ENCODE assay signal across 8 cellular contexts in genomic region chr1:45394342-45394741, GRCh38. TPM values are rescaled to one million over a fixed set of nuclear protein-coding genes. Genes with fewer than 3 reads are reported as not detected.
A peak's percentile ranks its signal among the peaks of the same experiment; 100 is the strongest.
DNase-seq lines count a peak whose midpoint lies in the region; ATAC-seq and TF ChIP-seq lines count a peak whose summit lies in the region.

No MANE protein-coding gene starts in this region.

- H3K9me3 ChIP-seq in right cardiac atrium (ENCODE audit: control insufficient read depth, low read length) (no peaks in the 10 kb centered on the region), transverse colon (no peaks in the 10 kb centered on the region), esophagus muscularis mucosa (no peaks in the 10 kb centered on the region)

- H3K36me3 ChIP-seq in transverse colon (no peaks in the 10 kb centered on the region), esophagus muscularis mucosa (no peaks in the 10 kb centered on the region)

- intact Hi-C loops in right cardiac atrium (cut with DNase I), result loop anchor here in 1 of 4 donors (10.0 kb wide), 1 partner anchor 50 kb away; no protein-coding TSS in a partner anchor
- intact Hi-C loops in cardiac septum (cut with DNase I), result no loop called here
- intact Hi-C loops in transverse colon (cut with DNase I; ENCODE audit: low total_unique reads), result no loop called here
- intact Hi-C loops in esophagus muscularis mucosa (cut with DNase I), result no loop called here

- peaks cover 0 to 20% (median 14%) of the 10 kb centered on the region in 3 donors for H3K4me1 Mint-ChIP-seq in T-cell

- CTCF ChIA-PET in T-cell (lab: Charles Lee), result interaction anchor here in 1 of 2 donors (0.6 kb wide), 1 partner anchor 1070 kb away, joined by 8 read pairs; no protein-coding TSS in a partner anchor

- H3K4me3 Mint-ChIP-seq in T-cell, result peak overlapping the region in 1 of 3 donors; percentile 2

- TF ChIP-seq EP300 in transverse colon (IDR thresholded peaks at IDR 0.05; ENCODE audit: low read depth) (no peak), esophagus muscularis mucosa (IDR thresholded peaks at IDR 0.05) (no peak)

- 59% methylated on average over 3 of the region's 3 CpGs for WGBS in right cardiac atrium
- 63 to 77% methylated on average over 3 of the region's 3 CpGs for WGBS in transverse colon (ENCODE audit: low coverage in 1 of 2), 2 donors
- WGBS in esophagus muscularis mucosa, result 63% methylated on average over 3 of the region's 3 CpGs

- H3K27ac ChIP-seq in right cardiac atrium (ENCODE audit: low read length), result peak overlapping the region; percentile 58
- peak overlapping the region; percentile 29 to 68 (median 36) for H3K27ac ChIP-seq in transverse colon
- H3K27ac ChIP-seq in esophagus muscularis mucosa (replicated peaks in 1 of 4), result no peak overlapping the region

- H3K4me3 ChIP-seq in right cardiac atrium (ENCODE audit: low read length), result no peak overlapping the region
- H3K4me3 ChIP-seq in transverse colon, result no peak overlapping the region
- no peak overlapping the region for H3K4me3 ChIP-seq in esophagus muscularis mucosa

- peaks cover 3% of the 10 kb centered on the region for H3K36me3 Mint-ChIP-seq in T-cell

- TF ChIP-seq CTCF in transverse colon (IDR thresholded peaks at IDR 0.05) (no peak), esophagus muscularis mucosa (IDR thresholded peaks at IDR 0.05) (no peak)

- peak in 1 of 2 donors; percentile 48 for ATAC-seq in right cardiac atrium
- ATAC-seq in HG02938 (IDR thresholded peaks at IDR 0.05; ENCODE audit: unreplicated experiment), result peak; percentile 61
- peak in 1 of 4 experiments; percentile 53 for ATAC-seq in T-cell (replicated peaks in 1 of 4)

- TF ChIP-seq POLR2A in transverse colon (IDR thresholded peaks at IDR 0.05), result no peak
- TF ChIP-seq POLR2A in esophagus muscularis mucosa (IDR thresholded peaks at IDR 0.05; ENCODE audit: low read depth), result no peak

- H3K27me3 ChIP-seq in right cardiac atrium (ENCODE audit: control insufficient read depth, insufficient read depth), result no peaks in the 10 kb centered on the region
- H3K27me3 ChIP-seq in transverse colon, result no peaks in the 10 kb centered on the region
- no peaks in the 10 kb centered on the region for H3K27me3 ChIP-seq in esophagus muscularis mucosa

- H3K4me1 ChIP-seq in right cardiac atrium (ENCODE audit: control insufficient read depth, insufficient read depth, low read length), result peaks cover 5% of the 10 kb centered on the region
- peaks cover 0 to 35% (median 2%) of the 10 kb centered on the region in 4 donors for H3K4me1 ChIP-seq in transverse colon
- H3K4me1 ChIP-seq in esophagus muscularis mucosa, result peaks cover 0 to 10% (median 0%) of the 10 kb centered on the region in 4 donors

- in situ Hi-C loops in transverse colon (cut with MboI; ENCODE audit: low pct_ligation_motif_present in 1 of 4, low pct_unique_long_range_greater_than_20kb in 1 of 4, low sequenced_read_pairs in 3 of 4), result no loop called here

- H3K9me3 Mint-ChIP-seq in T-cell, result no peaks in the 10 kb centered on the region

- POLR2A ChIA-PET in T-cell (lab: Charles Lee), result no interaction called here

- H3K27me3 Mint-ChIP-seq in T-cell, result no peaks in the 10 kb centered on the region

- DNase-seq in right cardiac atrium (no peak), cardiac septum (ENCODE audit: low spot score) (no peak), T-cell (no peak), transverse colon (no peak), esophagus muscularis mucosa (ENCODE audit: extremely low spot score) (no peak), NCI-H2196 treated with DMSO at 0.1 percent for 48 hours (lab: John Stamatoyannopoulos, UW; ENCODE audit: unreplicated experiment) (no peak), EL (no peak)

- H3K27ac Mint-ChIP-seq in T-cell, result peak overlapping the region; percentile 65 to 71

RNA-seq across cellular contexts. Expression of gene MUTYH, which starts 54.1 kb away (rescaled TPM):
- total RNA-seq in right cardiac atrium (10 to 100 TPM in 3 of 4 donors, 1 to 10 TPM in 1; 7.7 to 12.7 (median 11.2) TPM), cardiac septum (11.2 TPM), T-cell (10 to 100 TPM; 60.2 to 71.0 (median 68.4) TPM), transverse colon (10 to 100 TPM; 28.7 to 78.2 (median 49.0) TPM), esophagus muscularis mucosa (10 to 100 TPM in 3 of 4 donors, 1 to 10 TPM in 1; 10.0 to 22.1 (median 14.9) TPM)
- 8.7 TPM for polyA plus RNA-seq in right cardiac atrium

RNA-seq across cellular contexts. Expression of gene TOE1, which starts 54.4 kb away (rescaled TPM):
- total RNA-seq in right cardiac atrium, result 1 to 10 TPM; 5.0 to 6.6 (median 6.2) TPM
- polyA plus RNA-seq in right cardiac atrium, result 4.5 TPM
- total RNA-seq in cardiac septum, result 3.5 TPM
- total RNA-seq in T-cell, result 10 to 100 TPM; 16.8 to 50.0 (median 19.8) TPM
- 10 to 100 TPM in 3 of 4 donors, 1 to 10 TPM in 1; 4.8 to 58.7 (median 16.4) TPM for total RNA-seq in transverse colon
- total RNA-seq in esophagus muscularis mucosa, result 10 to 100 TPM in 1 of 4 donors, 1 to 10 TPM in 3; 5.0 to 11.8 (median 7.6) TPM

Comparison
In these comparisons a context has a peak if more than half of its experiments do, and no peak if none do; other contexts are left out.
1. H3K27ac ChIP-seq: peak in right cardiac atrium (single experiment) and transverse colon (4 of 4); none in esophagus muscularis mucosa (0 of 4).